In genomic region chr7:157690833-157691382, GRCh38 we compare ENCODE assay signal across 8 cellular contexts.
DNase-seq lines count a peak whose midpoint lies in the region; ATAC-seq and TF ChIP-seq lines count a peak whose summit lies in the region.

No MANE protein-coding gene starts in this region.

- H3K9me3 ChIP-seq in BLaER1 treated with 17β-estradiol and CSF1 and Interleukin-3, amounts not matched to agents 10 nM and 100 nM (replicated peaks in 1 of 11), result peaks cover 6 to 7% (median 6%) of the 10 kb centered on the region in 11 experiments
- H3K9me3 ChIP-seq in adrenal gland (replicated peaks in 1 of 3), result no peaks in the 10 kb centered on the region
- no peaks in the 10 kb centered on the region for H3K9me3 ChIP-seq in gastrocnemius medialis

- H3K4me3 ChIP-seq in BLaER1 treated with 17β-estradiol and CSF1 and Interleukin-3, amounts not matched to agents 10 nM and 100 nM, result peak overlapping the region; percentile 47 to 70 (median 62)
- H3K4me3 ChIP-seq in adrenal gland (peak overlapping the region in 1 of 4 donors; percentile 41), gastrocnemius medialis (peak overlapping the region; percentile 34 to 49 (median 35))

- H3K9ac ChIP-seq in BLaER1 treated with 17β-estradiol and CSF1 and Interleukin-3, amounts not matched to agents 10 nM and 100 nM, result peak overlapping the region in 7 of 11 experiments; percentile 7 to 50 (median 37); a peak in 7 of 22 replicates

- in situ Hi-C loops in gastrocnemius medialis (cut with MboI; ENCODE audit: low sequenced_read_pairs in 4 of 4), result no loop called here

- TF ChIP-seq POLR2A in adrenal gland (IDR thresholded peaks at IDR 0.05) (no peak), gastrocnemius medialis (IDR thresholded peaks at IDR 0.05) (no peak)

- H4K20me1 ChIP-seq in BLaER1 treated with 17β-estradiol and CSF1 and Interleukin-3, amounts not matched to agents 10 nM and 100 nM, result peaks cover 0 to 85% (median 75%) of the 10 kb centered on the region in 11 experiments; a peak in 19 of 22 replicates

- peaks cover 40 to 49% (median 47%) of the 10 kb centered on the region in 10 experiments for H3K4me1 ChIP-seq in BLaER1 treated with 17β-estradiol and CSF1 and Interleukin-3, amounts not matched to agents 10 nM and 100 nM
- H3K4me1 ChIP-seq in adrenal gland (replicated peaks in 1 of 2) (peaks cover 0 to 4% of the 10 kb centered on the region in 2 donors), gastrocnemius medialis (peaks cover 4 to 13% of the 10 kb centered on the region in 2 donors)

- H3K27ac ChIP-seq in BLaER1 treated with 17β-estradiol and CSF1 and Interleukin-3, amounts not matched to agents 10 nM and 100 nM, result no peak overlapping the region
- H3K27ac ChIP-seq in adrenal gland (no peak overlapping the region), gastrocnemius medialis (no peak overlapping the region)

- TF ChIP-seq CTCF in adrenal gland (IDR thresholded peaks at IDR 0.05) (no peak), gastrocnemius medialis (IDR thresholded peaks at IDR 0.05 in 4 of 5, conservative IDR thresholded peaks at IDR 0.05 in 1 of 5) (no peak)

- H3K36me3 ChIP-seq in BLaER1 treated with 17β-estradiol and CSF1 and Interleukin-3, amounts not matched to agents 10 nM and 100 nM, result no peaks in the 10 kb centered on the region
- no peaks in the 10 kb centered on the region for H3K36me3 ChIP-seq in adrenal gland (replicated peaks in 1 of 2)
- no peaks in the 10 kb centered on the region for H3K36me3 ChIP-seq in gastrocnemius medialis

- peak; percentile 45 to 60 for ATAC-seq in gastrocnemius medialis
- ATAC-seq in GM21723 (IDR thresholded peaks at IDR 0.05; ENCODE audit: unreplicated experiment), result no peak
- ATAC-seq in GM21737 (IDR thresholded peaks at IDR 0.05; ENCODE audit: unreplicated experiment), result no peak

- peak overlapping the region; percentile 93 to 99 (median 96) for H3K4me2 ChIP-seq in BLaER1 treated with 17β-estradiol and CSF1 and Interleukin-3, amounts not matched to agents 10 nM and 100 nM

- H3K27me3 ChIP-seq in BLaER1 treated with 17β-estradiol and CSF1 and Interleukin-3, amounts not matched to agents 10 nM and 100 nM, result peaks cover 97 to 100% (median 98%) of the 10 kb centered on the region in 11 experiments
- H3K27me3 ChIP-seq in adrenal gland, result peaks cover 82% of the 10 kb centered on the region
- H3K27me3 ChIP-seq in gastrocnemius medialis, result peaks cover 46 to 80% (median 71%) of the 10 kb centered on the region in 3 donors

- 0 to 1% (median 1%) methylated on average over 12 to 60 of the region's 60 CpGs for WGBS in adrenal gland, 4 donors

- intact Hi-C loops in adrenal gland (cut with DNase I) (no loop called here), gastrocnemius medialis (cut with DNase I; ENCODE audit: low total_unique reads) (no loop called here)

- DNase-seq in M059J (ENCODE audit: low read depth) (peak; percentile 36), adrenal gland (peak in 6 of 7 donors; percentile 29 to 71 (median 45)), hepatic stellate cell (ENCODE audit: low spot score) (peak; percentile 57), gastrocnemius medialis (peak; percentile 30 to 34), NCI-H1694 (lab: John Stamatoyannopoulos, UW) (no peak)

Comparison
In these comparisons a context has a peak if more than half of its experiments do, and no peak if none do; other contexts are left out.
1. ATAC-seq: peak in gastrocnemius medialis (2 of 2); none in GM21723 (single experiment) and GM21737 (single experiment).